18 cellular contexts compared by ENCODE assay signal in the genomic region with DNA sequence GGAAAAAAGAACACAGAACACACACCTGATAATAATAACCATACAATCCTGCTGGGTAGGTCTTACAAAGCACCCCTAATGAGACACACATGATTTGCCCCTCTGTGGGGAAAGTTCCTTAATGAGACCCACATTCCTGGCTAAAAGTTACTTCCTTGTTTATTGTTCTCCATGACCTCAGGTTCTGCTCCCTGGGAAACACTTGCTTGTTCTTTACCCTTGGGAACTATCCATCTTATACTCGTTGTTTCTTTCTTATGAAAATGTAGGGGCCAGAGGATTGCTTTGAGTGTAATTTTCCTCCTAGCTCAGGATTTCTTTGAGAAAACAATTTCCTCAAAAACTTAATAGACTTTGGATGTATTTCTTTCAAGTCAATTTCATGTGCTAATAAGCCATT. TPM values are rescaled to one million over a fixed set of nuclear protein-coding genes. Genes with fewer than 3 reads are reported as not detected.
DNase-seq lines count a peak whose midpoint lies in the region; ATAC-seq and TF ChIP-seq lines count a peak whose summit lies in the region.
"Had no signal": no experiment of that assay in that cellular context is flagged by ENCODE, and none has a peak within 500 bp of the region (broad histone marks: within the 10 kb centered on the region; RNA-seq: fewer than 3 reads in every experiment).

No MANE protein-coding gene starts in this region.

- TF ChIP-seq CTCF in WTC11 (IDR thresholded peaks at IDR 0.05): no peak

- peaks cover 26% of the 10 kb centered on the region for H3K4me1 Mint-ChIP-seq in WTC11
- no peaks in the 10 kb centered on the region for H3K4me1 Mint-ChIP-seq in activated T-helper 1 cell treated with anti-CD3 and anti-CD28 coated beads, Interleukin-12 subunit alpha, Interleukin-12 subunit beta, Interleukin-2, Interleukin-4 antibody, amounts not matched to agents 30 ng/mL and 10 ng/mL and 1 ng/mL, durations not matched to agents 14 hours and 24 hours and 36 hours (ENCODE audit: low read depth)
- H3K4me1 Mint-ChIP-seq: B cell had no signal

- DNase-seq in HAP-1 (ENCODE audit: low spot score in 2 of 2): peak; percentile 7 to 80
- DNase-seq in WTC11 (ENCODE audit: low spot score): no peak
- DNase-seq in iPS DF 6.9 (ENCODE audit: low read depth, low spot score): peak; percentile 31
- peak; percentile 19 for DNase-seq in pulmonary artery endothelial cell (ENCODE audit: low read depth, low spot score)
- no peak for DNase-seq in activated T-helper 1 cell treated with anti-CD3 and anti-CD28 coated beads, Interleukin-12 subunit alpha, Interleukin-12 subunit beta, Interleukin-2, Interleukin-4 antibody, amounts not matched to agents 30 ng/mL and 10 ng/mL and 1 ng/mL, durations not matched to agents 14 hours and 24 hours and 36 hours (ENCODE audit: low spot score)
- no peak for DNase-seq in posterior vena cava (ENCODE audit: low spot score)
- DNase-seq: Calu3; CD4-positive, alpha-beta T cell; DMS79; HCEC 1CT; NCI-H1048; NCI-H146; NCI-H446; NCI-H82 had no signal

- ATAC-seq in WTC11: peak; percentile 95
- ATAC-seq in GM21515 (IDR thresholded peaks at IDR 0.05; ENCODE audit: unreplicated experiment): no peak
- ATAC-seq: K562 had no signal

- POLR2A ChIA-PET in WTC11 (lab: Charles Lee): no interaction called here

- H3K9me3 Mint-ChIP-seq in WTC11: peaks cover 13% of the 10 kb centered on the region
- H3K9me3 Mint-ChIP-seq in activated T-helper 1 cell treated with anti-CD3 and anti-CD28 coated beads, Interleukin-12 subunit alpha, Interleukin-12 subunit beta, Interleukin-2, Interleukin-4 antibody, amounts not matched to agents 30 ng/mL and 10 ng/mL and 1 ng/mL, durations not matched to agents 14 hours and 24 hours and 36 hours: no peaks in the 10 kb centered on the region
- H3K9me3 Mint-ChIP-seq: CD4-positive, alpha-beta T cell had no signal

- in situ Hi-C loops in HAP-1 (cut with MboI; ENCODE audit: low sequenced_read_pairs): no loop called here

- no peak overlapping the region for H3K4me3 ChIP-seq in HAP-1
- H3K4me3 ChIP-seq in iPS DF 6.9 (ENCODE audit: low read length): no peak overlapping the region
- H3K4me3 ChIP-seq: K562 had no signal

- H3K36me3 ChIP-seq in HAP-1 (replicated peaks) (no peaks in the 10 kb centered on the region), iPS DF 6.9 (ENCODE audit: control insufficient read depth, insufficient read depth, low read length) (no peaks in the 10 kb centered on the region)

- no peak overlapping the region for H3K27ac ChIP-seq in iPS DF 6.9 (ENCODE audit: low read length)

- peak overlapping the region; percentile 93 for H3K27ac Mint-ChIP-seq in WTC11
- H3K27ac Mint-ChIP-seq in activated T-helper 1 cell treated with anti-CD3 and anti-CD28 coated beads, Interleukin-12 subunit alpha, Interleukin-12 subunit beta, Interleukin-2, Interleukin-4 antibody, amounts not matched to agents 30 ng/mL and 10 ng/mL and 1 ng/mL, durations not matched to agents 14 hours and 24 hours and 36 hours: no peak overlapping the region
- H3K27ac Mint-ChIP-seq: B cell; CD4-positive, alpha-beta T cell had no signal

- peaks cover 14% of the 10 kb centered on the region for H3K36me3 Mint-ChIP-seq in WTC11
- no peaks in the 10 kb centered on the region for H3K36me3 Mint-ChIP-seq in activated T-helper 1 cell treated with anti-CD3 and anti-CD28 coated beads, Interleukin-12 subunit alpha, Interleukin-12 subunit beta, Interleukin-2, Interleukin-4 antibody, amounts not matched to agents 30 ng/mL and 10 ng/mL and 1 ng/mL, durations not matched to agents 14 hours and 24 hours and 36 hours (ENCODE audit: low read depth)

- CTCF ChIA-PET in WTC11 (lab: Charles Lee): no interaction called here

- no CpG with 5 or more reads among the region's 1 CpG for WGBS in iPS DF 6.9 (ENCODE audit: insufficient coverage, insufficient read length)

- H3K4me3 Mint-ChIP-seq in WTC11: no peak overlapping the region
- H3K4me3 Mint-ChIP-seq in activated T-helper 1 cell treated with anti-CD3 and anti-CD28 coated beads, Interleukin-12 subunit alpha, Interleukin-12 subunit beta, Interleukin-2, Interleukin-4 antibody, amounts not matched to agents 30 ng/mL and 10 ng/mL and 1 ng/mL, durations not matched to agents 14 hours and 24 hours and 36 hours: no peak overlapping the region
- H3K4me3 Mint-ChIP-seq: B cell; CD4-positive, alpha-beta T cell had no signal

- no peaks in the 10 kb centered on the region for H3K27me3 Mint-ChIP-seq in WTC11 (ENCODE audit: low read depth)
- H3K27me3 Mint-ChIP-seq in activated T-helper 1 cell treated with anti-CD3 and anti-CD28 coated beads, Interleukin-12 subunit alpha, Interleukin-12 subunit beta, Interleukin-2, Interleukin-4 antibody, amounts not matched to agents 30 ng/mL and 10 ng/mL and 1 ng/mL, durations not matched to agents 14 hours and 24 hours and 36 hours (ENCODE audit: insufficient read depth): no peaks in the 10 kb centered on the region
- H3K27me3 Mint-ChIP-seq: B cell; CD4-positive, alpha-beta T cell had no signal

- H3K9me3 ChIP-seq in HAP-1 (no peaks in the 10 kb centered on the region), iPS DF 6.9 (ENCODE audit: control insufficient read depth, insufficient read depth, low read length) (no peaks in the 10 kb centered on the region)

- H3K27me3 ChIP-seq in HAP-1 (ENCODE audit: low read depth) (no peaks in the 10 kb centered on the region), iPS DF 6.9 (ENCODE audit: control insufficient read depth, insufficient read depth, low read length) (no peaks in the 10 kb centered on the region)

- intact Hi-C loops in activated T-helper 1 cell treated with anti-CD3 and anti-CD28 coated beads, Interleukin-12 subunit alpha, Interleukin-12 subunit beta, Interleukin-2, Interleukin-4 antibody, amounts not matched to agents 30 ng/mL and 10 ng/mL and 1 ng/mL, durations not matched to agents 14 hours and 24 hours and 36 hours (cut with micrococcal nuclease): no loop called here
- intact Hi-C loops in posterior vena cava (cut with DNase I): no loop called here

- H3K4me1 ChIP-seq in HAP-1 (no peaks in the 10 kb centered on the region), iPS DF 6.9 (ENCODE audit: control insufficient read depth, insufficient read depth, low read length) (peaks cover 1% of the 10 kb centered on the region; the same call in 1 of the 2 replicates)

TF ChIP-seq in WTC11, 78 proteins besides CTCF, POLR2A, EP300 and RAD21:
- TF ChIP-seq TEAD1 (CRISPR knock-in tag; IDR thresholded peaks at IDR 0.05): peak; percentile 71; the same call in 1 of the 2 replicates
- TF ChIP-seq, protein P1, sequence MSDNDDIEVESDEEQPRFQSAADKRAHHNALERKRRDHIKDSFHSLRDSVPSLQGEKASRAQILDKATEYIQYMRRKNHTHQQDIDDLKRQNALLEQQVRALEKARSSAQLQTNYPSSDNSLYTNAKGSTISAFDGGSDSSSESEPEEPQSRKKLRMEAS (CRISPR knock-in tag; IDR thresholded peaks at IDR 0.05): no peak

RNA-seq across cellular contexts. Expression of a gene that starts 52.1 kb away (rescaled TPM):
- total RNA-seq in WTC11 (2021) (7.8 to 13.9 TPM (median 13.1 TPM) in 3 replicates), pulmonary artery endothelial cell (14.8 and 31.7 TPM in 2 replicates), posterior vena cava (1 to 10 TPM; 2.3 to 4.6 TPM)
- total RNA-seq in activated T-helper 1 cell treated with anti-CD3 and anti-CD28 coated beads, Interleukin-12 subunit alpha, Interleukin-12 subunit beta, Interleukin-2, Interleukin-4 antibody, amounts not matched to agents 30 ng/mL and 10 ng/mL and 1 ng/mL, durations not matched to agents 14 hours and 24 hours and 36 hours: not detected in 2 replicates
- total RNA-seq: B cell; Calu3; CD4-positive, alpha-beta T cell; HT1080 had no signal

Comparison
In these comparisons a context has a peak if more than half of its experiments do, and no peak if none do; other contexts are left out.
1. DNase-seq: peak in HAP-1 (2 of 2), iPS DF 6.9 (single experiment) and pulmonary artery endothelial cell (single experiment); none in WTC11 (single experiment), activated T-helper 1 cell treated with anti-CD3 and anti-CD28 coated beads, Interleukin-12 subunit alpha, Interleukin-12 subunit beta, Interleukin-2, Interleukin-4 antibody, amounts not matched to agents 30 ng/mL and 10 ng/mL and 1 ng/mL, durations not matched to agents 14 hours and 24 hours and 36 hours (single experiment) and posterior vena cava (single experiment).